In the genomic region with DNA sequence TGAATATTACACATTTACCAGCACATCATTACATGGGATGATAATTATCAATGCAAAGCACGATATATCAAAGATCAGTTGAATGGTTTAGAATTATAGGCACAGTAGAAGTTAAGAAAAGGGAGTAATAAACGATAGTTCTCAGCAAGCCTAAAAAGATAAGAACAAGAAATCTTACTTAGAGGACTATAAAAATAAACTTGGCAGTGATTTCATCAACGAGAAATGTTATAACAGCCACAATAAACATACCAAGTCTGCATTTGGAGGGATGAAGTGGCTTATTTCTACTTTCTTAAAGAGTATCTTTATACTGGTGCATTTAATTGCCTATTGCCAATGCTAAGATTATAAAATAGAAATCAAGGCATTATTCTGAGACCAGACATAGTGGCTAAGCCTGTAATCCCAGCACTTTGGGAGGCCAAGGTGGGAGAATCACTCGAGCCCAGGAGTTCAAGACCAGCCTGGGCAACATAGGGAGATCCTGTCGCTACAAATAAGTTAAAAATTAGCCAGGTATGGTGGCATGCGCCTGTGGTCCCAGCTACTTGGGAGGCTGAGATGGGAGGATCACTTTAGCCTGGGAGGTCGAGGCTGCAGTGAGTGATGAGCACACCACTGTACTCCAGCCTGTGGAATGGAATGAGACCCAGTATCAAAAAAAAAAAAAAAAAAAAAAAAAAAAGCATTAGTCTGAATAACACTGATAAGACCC, we compare ENCODE assay signal across 35 cellular contexts. TPM values are rescaled to one million over a fixed set of nuclear protein-coding genes. Genes with fewer than 3 reads are reported as not detected.
DNase-seq lines count a peak whose midpoint lies in the region; ATAC-seq, FAIRE-seq and TF ChIP-seq lines count a peak whose summit lies in the region.
"Had no signal": no experiment of that assay in that cellular context is flagged by ENCODE, and none has a peak within 500 bp of the region (broad histone marks: within the 10 kb centered on the region; RNA-seq: fewer than 3 reads in every experiment).

No MANE protein-coding gene starts in this region.

- TF ChIP-seq POLR2A in IMR-90 (IDR thresholded peaks at IDR 0.05; ENCODE audit: low read depth, low read length) (no peak), H54 (IDR thresholded peaks at IDR 0.05; ENCODE audit: low read depth, low read length) (no peak)

- H3K36me3 Mint-ChIP-seq in astrocyte (ENCODE audit: low read depth, unreplicated experiment) = no peaks in the 10 kb centered on the region
- H3K36me3 Mint-ChIP-seq: activated naive CD8-positive, alpha-beta T cell treated with anti-CD3 and anti-CD28 coated beads for 36 hours; natural killer cell; stimulated activated memory B cell treated with anti-CD40 and anti-IgM and Interleukin-4, amounts not matched to agents 10 μg/mL and 1 μg/mL and 100 μg/mL, for 72 hours; type B pancreatic cell had no signal

- H2BK20ac ChIP-seq in IMR-90 (ENCODE audit: low read depth, low read length) = no peak overlapping the region

- no peak overlapping the region; the same call in 2 of the 3 replicates for H2BK15ac ChIP-seq in IMR-90 (ENCODE audit: low read depth, low read length)

- H3K4me3 ChIP-seq in ACC112 (ENCODE audit: low read depth, low read length) = 0 out of 2 replicates have a peak overlapping the region, but pooled peaks have one; percentile 15
- no peak overlapping the region for H3K4me3 ChIP-seq in IMR-90 (ENCODE audit: insufficient read depth, low read depth, low read length)
- no peak overlapping the region for H3K4me3 ChIP-seq in astrocyte (ENCODE audit: insufficient read depth, low read depth, low read length)
- H3K4me3 ChIP-seq: GM12878, lung, Peyer's patch had no signal

- no peak overlapping the region for H4K5ac ChIP-seq in IMR-90 (ENCODE audit: low read depth, low read length)

- H3K79me2 ChIP-seq in ACC112 (ENCODE audit: control insufficient read depth, insufficient read depth, low read length, unreplicated experiment) (no peaks in the 10 kb centered on the region), astrocyte (ENCODE audit: insufficient read depth, low read length) (no peaks in the 10 kb centered on the region)

- no peaks in the 10 kb centered on the region for H3K27me3 ChIP-seq in ACC112 (ENCODE audit: insufficient read depth, low read length)
- no peaks in the 10 kb centered on the region; the same call in 1 of the 2 replicates for H3K27me3 ChIP-seq in IMR-90 (ENCODE audit: control insufficient read depth, insufficient read depth, low read length)
- no peaks in the 10 kb centered on the region for H3K27me3 ChIP-seq in astrocyte (ENCODE audit: insufficient read depth, low read length)
- H3K27me3 ChIP-seq: Peyer's patch had no signal

- H3K56ac ChIP-seq in IMR-90 (ENCODE audit: extremely low read depth, insufficient read depth, low read length) = no peak overlapping the region

- no peak overlapping the region for H4K91ac ChIP-seq in IMR-90 (ENCODE audit: insufficient read depth, low read depth, low read length)

- no peak overlapping the region for H3K18ac ChIP-seq in IMR-90 (ENCODE audit: low read depth, low read length)

- in situ Hi-C loops in IMR-90 (cut with MboI; ENCODE audit: low sequenced_read_pairs) = no loop called here

- ATAC-seq in IMR-90 (ENCODE audit: low read depth) (peak; percentile 61), HG02610 (IDR thresholded peaks at IDR 0.05; ENCODE audit: unreplicated experiment) (no peak)
- no peak for ATAC-seq in activated CD4-positive, CD25-positive, alpha-beta regulatory T cell treated with anti-CD3 and anti-CD28 coated beads, Interleukin-2, amount 50 U/mL, for 24 hours
- ATAC-seq: esophagus mucosa; GM12878; left cardiac atrium; natural killer cell; stimulated activated memory B cell treated with anti-CD40 and anti-IgM and Interleukin-4, amounts not matched to agents 10 μg/mL and 1 μg/mL and 100 μg/mL, for 72 hours had no signal

- no peaks in the 10 kb centered on the region for H3K79me1 ChIP-seq in IMR-90 (ENCODE audit: low read depth in 1 of 2, low read length in 2 of 2)

- H3K14ac ChIP-seq in IMR-90 (replicated peaks; ENCODE audit: low read depth, low read length) = no peak overlapping the region

- no peaks in the 10 kb centered on the region for H3K27me3 Mint-ChIP-seq in astrocyte (ENCODE audit: low read depth, unreplicated experiment)
- H3K27me3 Mint-ChIP-seq: activated naive CD8-positive, alpha-beta T cell treated with anti-CD3 and anti-CD28 coated beads for 36 hours; CD4-positive, alpha-beta T cell; stimulated activated memory B cell treated with anti-CD40 and anti-IgM and Interleukin-4, amounts not matched to agents 10 μg/mL and 1 μg/mL and 100 μg/mL, for 72 hours; type B pancreatic cell had no signal

- H3K4ac ChIP-seq in IMR-90 (ENCODE audit: low read depth, low read length) = no peak overlapping the region

- peak overlapping the region; percentile 77 for H2AFZ ChIP-seq in ACC112 (ENCODE audit: low read length, unreplicated experiment)
- no peak overlapping the region for H2AFZ ChIP-seq in IMR-90 (replicated peaks; ENCODE audit: low read length, poor library complexity)
- H2AFZ ChIP-seq in astrocyte (ENCODE audit: low read depth, low read length) = no peak overlapping the region

- no peak overlapping the region for H4K8ac ChIP-seq in IMR-90 (ENCODE audit: low read depth in 2 of 2, low read length in 2 of 2)

- no peaks in the 10 kb centered on the region for H3K36me3 ChIP-seq in ACC112 (ENCODE audit: insufficient read depth, low read length)
- H3K36me3 ChIP-seq in IMR-90 (ENCODE audit: control insufficient read depth, insufficient read depth, low read length) = no peaks in the 10 kb centered on the region
- no peaks in the 10 kb centered on the region for H3K36me3 ChIP-seq in astrocyte (ENCODE audit: insufficient read depth, low read length)
- H3K36me3 ChIP-seq: Peyer's patch had no signal

- WGBS in IMR-90 (ENCODE audit: extremely low coverage in 2 of 2, insufficient read length in 1 of 2), 2 experiments = no CpG with 5 or more reads among the region's 7 CpGs

- intact Hi-C loops in IMR-90 (cut with micrococcal nuclease) = no loop called here

- H2AK9ac ChIP-seq in IMR-90 (replicated peaks; ENCODE audit: low read depth, low read length, poor library complexity) = no peak overlapping the region

- H3K4me3 Mint-ChIP-seq in astrocyte (ENCODE audit: unreplicated experiment) = no peak overlapping the region
- H3K4me3 Mint-ChIP-seq: activated CD4-positive, alpha-beta T cell treated with anti-CD3 and anti-CD28 coated beads, Interleukin-2, amount 10 ng/mL, durations not matched to agents 24 days and 14 days; activated naive CD8-positive, alpha-beta T cell treated with anti-CD3 and anti-CD28 coated beads for 36 hours; CD4-positive, alpha-beta T cell; dendritic cell treated with granulocyte-macrophage colony-stimulating factor and Interleukin-4, amounts not matched to agents 40 ng/mL and 50 ng/mL, for 4 days; endodermal cell; natural killer cell; stimulated activated memory B cell treated with anti-CD40 and anti-IgM and Interleukin-4, amounts not matched to agents 10 μg/mL and 1 μg/mL and 100 μg/mL, for 72 hours; type B pancreatic cell had no signal

- CTCF ChIA-PET in IMR-90 (lab: Yijun Ruan, JAX) = interaction anchor here (0.6 kb wide), 1 partner anchor 12 kb away, joined by 3 read pairs; no protein-coding TSS in a partner anchor

- no TSS peak for BruUV-seq in IMR-90 (replicated peaks; lab: Mats Ljungman, UMichigan)

- FAIRE-seq in astrocyte (lab: Jason Lieb, UNC) (no peak), H54 (lab: Jason Lieb, UNC) (no peak)
- FAIRE-seq: A204.1, D721Med, GM12878, H1 had no signal

- H3K9me3 ChIP-seq in IMR-90 (ENCODE audit: control insufficient read depth, insufficient read depth, low read length) = no peaks in the 10 kb centered on the region
- no peaks in the 10 kb centered on the region for H3K9me3 ChIP-seq in astrocyte (ENCODE audit: insufficient read depth, low read depth, low read length)
- H3K9me3 ChIP-seq: Peyer's patch had no signal

- no peaks in the 10 kb centered on the region for H3K4me1 Mint-ChIP-seq in astrocyte (ENCODE audit: low read depth, unreplicated experiment)
- H3K4me1 Mint-ChIP-seq: activated CD4-positive, alpha-beta T cell treated with anti-CD3 and anti-CD28 coated beads, Interleukin-2, amount 10 ng/mL, durations not matched to agents 24 days and 14 days; activated naive CD8-positive, alpha-beta T cell treated with anti-CD3 and anti-CD28 coated beads for 36 hours; endodermal cell; natural killer cell; stimulated activated memory B cell treated with anti-CD40 and anti-IgM and Interleukin-4, amounts not matched to agents 10 μg/mL and 1 μg/mL and 100 μg/mL, for 72 hours had no signal

- peak overlapping the region; percentile 38; the same call in 1 of the 2 replicates for H3K4me2 ChIP-seq in IMR-90 (ENCODE audit: low read depth, low read length)
- no peak overlapping the region for H3K4me2 ChIP-seq in astrocyte (ENCODE audit: low read length)

- H2AK5ac ChIP-seq in IMR-90 (ENCODE audit: low read depth, low read length) = no peak overlapping the region

- no peak overlapping the region for H3K27ac Mint-ChIP-seq in astrocyte (ENCODE audit: unreplicated experiment)
- H3K27ac Mint-ChIP-seq: activated CD4-positive, alpha-beta T cell treated with anti-CD3 and anti-CD28 coated beads, Interleukin-2, amount 10 ng/mL, durations not matched to agents 24 days and 14 days; activated naive CD8-positive, alpha-beta T cell treated with anti-CD3 and anti-CD28 coated beads for 36 hours; CD4-positive, alpha-beta T cell; dendritic cell treated with granulocyte-macrophage colony-stimulating factor and Interleukin-4, amounts not matched to agents 40 ng/mL and 50 ng/mL, for 4 days; endodermal cell; natural killer cell; stimulated activated memory B cell treated with anti-CD40 and anti-IgM and Interleukin-4, amounts not matched to agents 10 μg/mL and 1 μg/mL and 100 μg/mL, for 72 hours; type B pancreatic cell had no signal

- H3K9me1 ChIP-seq in IMR-90 (ENCODE audit: insufficient read depth, low read length) = no peaks in the 10 kb centered on the region

- no peak overlapping the region for H3K23ac ChIP-seq in IMR-90 (ENCODE audit: low read depth, low read length)

- DNase-seq in IMR-90 (peak; percentile 49), astrocyte (ENCODE audit: low read depth) (peak; percentile 52), hepatic stellate cell (ENCODE audit: low spot score) (peak; percentile 9), H54 (ENCODE audit: insufficient read length, low spot score) (no peak), glomerular visceral epithelial cell (ENCODE audit: extremely low spot score) (no peak)
- DNase-seq: activated CD4-positive, alpha-beta T cell treated with anti-CD3 and anti-CD28 coated beads, Interleukin-2, amount 10 ng/mL, durations not matched to agents 24 days and 14 days; activated CD8-positive, alpha-beta memory T cell treated with anti-CD3 and anti-CD28 coated beads for 24 hours; activated naive CD8-positive, alpha-beta T cell treated with anti-CD3 and anti-CD28 coated beads for 36 hours; CD4-positive, alpha-beta T cell; central memory CD4-positive, alpha-beta T cell; hypothalamus; Karpas-422; left cardiac atrium; natural killer cell; NCI-H1436 treated with DMSO at 0.1 percent for 48 hours; Peyer's patch; SHP77 treated with DMSO at 0.1 percent for 48 hours; SW 1271 had no signal

- peaks cover 12% of the 10 kb centered on the region for H3K4me1 ChIP-seq in ACC112 (ENCODE audit: control insufficient read depth, insufficient read depth, low read length, unreplicated experiment)
- no peaks in the 10 kb centered on the region for H3K4me1 ChIP-seq in IMR-90 (ENCODE audit: control insufficient read depth, insufficient read depth, low read length)
- H3K4me1 ChIP-seq in astrocyte (ENCODE audit: insufficient read depth, low read length) = no peaks in the 10 kb centered on the region
- H3K4me1 ChIP-seq: Peyer's patch had no signal

- dilution Hi-C loops in IMR-90 (cut with HindIII; ENCODE audit: low sequenced_read_pairs, unreplicated experiment) = no loop called here

- TF ChIP-seq RAD21 in IMR-90 (IDR thresholded peaks at IDR 0.05; ENCODE audit: low read length) = no peak

- H3K9me3 Mint-ChIP-seq in astrocyte (ENCODE audit: unreplicated experiment) = no peaks in the 10 kb centered on the region
- H3K9me3 Mint-ChIP-seq: activated CD4-positive, alpha-beta T cell treated with anti-CD3 and anti-CD28 coated beads, Interleukin-2, amount 10 ng/mL, durations not matched to agents 24 days and 14 days; activated naive CD8-positive, alpha-beta T cell treated with anti-CD3 and anti-CD28 coated beads for 36 hours; CD4-positive, alpha-beta T cell; dendritic cell treated with granulocyte-macrophage colony-stimulating factor and Interleukin-4, amounts not matched to agents 40 ng/mL and 50 ng/mL, for 4 days; endodermal cell; natural killer cell; stimulated activated memory B cell treated with anti-CD40 and anti-IgM and Interleukin-4, amounts not matched to agents 10 μg/mL and 1 μg/mL and 100 μg/mL, for 72 hours; type B pancreatic cell had no signal

- H2BK5ac ChIP-seq in IMR-90 (ENCODE audit: low read depth, low read length, poor library complexity, severe bottlenecking) = no peak overlapping the region

- H2BK120ac ChIP-seq in IMR-90 (ENCODE audit: low read depth, low read length) = no peak overlapping the region

- H3K27ac ChIP-seq in ACC112 (ENCODE audit: low read depth, low read length) = no peak overlapping the region
- no peak overlapping the region for H3K27ac ChIP-seq in IMR-90 (ENCODE audit: insufficient read depth, low read length)
- no peak overlapping the region for H3K27ac ChIP-seq in astrocyte (ENCODE audit: low read depth, low read length)
- H3K27ac ChIP-seq: Peyer's patch, VCaP had no signal

- no peak overlapping the region for H3K9ac ChIP-seq in IMR-90 (ENCODE audit: low read depth, low read length)
- no peak overlapping the region for H3K9ac ChIP-seq in astrocyte (ENCODE audit: low read length)

- POLR2A ChIA-PET in IMR-90 (lab: Charles Lee; ENCODE audit: unreplicated experiment) = no interaction called here

- H4K20me1 ChIP-seq in IMR-90 (ENCODE audit: insufficient read depth, low read length) (no peaks in the 10 kb centered on the region), astrocyte (ENCODE audit: insufficient read depth, low read length) (no peaks in the 10 kb centered on the region)

- TF ChIP-seq CTCF in IMR-90 (conservative IDR thresholded peaks at IDR 0.05; ENCODE audit: low read depth, low read length) (no peak), astrocyte (IDR thresholded peaks at IDR 0.05; ENCODE audit: insufficient read depth, low read depth, low read length) (no peak)

RNA-seq across cellular contexts. Expression of a gene that starts 43.5 kb away (rescaled TPM):
- not detected in 2 replicates for total RNA-seq in IMR-90 (2012; rRNA removed)
- polyA plus RNA-seq in IMR-90 (2012; rRNA removed) = not detected in 2 replicates
- polyA plus RNA-seq in IMR-90 (2012; cell fraction: cytosol; rRNA removed) = not detected in 2 replicates
- not detected in 2 replicates for polyA plus RNA-seq in IMR-90 (2012; cell fraction: nucleus; rRNA removed; ENCODE audit: low replicate concordance)
- not detected in 2 replicates for total RNA-seq in astrocyte
- total RNA-seq: activated CD4-positive, alpha-beta T cell treated with anti-CD3 and anti-CD28 coated beads, Interleukin-2, amount 10 ng/mL, durations not matched to agents 24 days and 14 days; Daoy; endodermal cell; esophagus mucosa; GM12878; H1; left cardiac atrium; lung; natural killer cell; omental fat pad; Peyer's patch; skeletal muscle tissue had no signal
- polyA plus RNA-seq: lung had no signal

RNA-seq across cellular contexts. Expression of a gene that starts 55.4 kb away (rescaled TPM):
- total RNA-seq in IMR-90 (2012; rRNA removed) (25.6 and 34.2 TPM in 2 replicates), astrocyte (16.6 and 22.6 TPM in 2 replicates)
- 5.3 and 5.6 TPM in 2 replicates for polyA plus RNA-seq in IMR-90 (2012; rRNA removed)
- 1.6 and 2.2 TPM in 2 replicates for polyA plus RNA-seq in IMR-90 (2012; cell fraction: cytosol; rRNA removed)
- polyA plus RNA-seq in IMR-90 (2012; cell fraction: nucleus; rRNA removed; ENCODE audit: low replicate concordance) = 2.4 and 9.2 TPM in 2 replicates

RNA-seq across cellular contexts. Expression of a gene that starts 55.4 kb away (rescaled TPM):
- 21.1 and 21.9 TPM in 2 replicates for total RNA-seq in IMR-90 (2012; rRNA removed)
- 11.0 and 16.4 TPM in 2 replicates for polyA plus RNA-seq in IMR-90 (2012; rRNA removed)
- 5.4 and 9.5 TPM in 2 replicates for polyA plus RNA-seq in IMR-90 (2012; cell fraction: cytosol; rRNA removed)
- polyA plus RNA-seq in IMR-90 (2012; cell fraction: nucleus; rRNA removed; ENCODE audit: low replicate concordance) = 3.1 and 11.8 TPM in 2 replicates
- total RNA-seq in astrocyte = 12.0 and 16.9 TPM in 2 replicates

Comparison
In these comparisons a context has a peak if more than half of its experiments do, and no peak if none do; other contexts are left out.
1. DNase-seq: peak in IMR-90 (single experiment), astrocyte (single experiment) and hepatic stellate cell (single experiment); none in H54 (single experiment) and glomerular visceral epithelial cell (single experiment).